ENCODE assay signal across 18 cellular contexts in genomic region chr6:127207591-127208120, GRCh38. TPM values are rescaled to one million over a fixed set of nuclear protein-coding genes. Genes with fewer than 3 reads are reported as not detected.
DNase-seq lines count a peak whose midpoint lies in the region; ATAC-seq and TF ChIP-seq lines count a peak whose summit lies in the region.
"Had no signal": no experiment of that assay in that cellular context is flagged by ENCODE, and none has a peak within 500 bp of the region (broad histone marks: within the 10 kb centered on the region; RNA-seq: fewer than 3 reads in every experiment).

No MANE protein-coding gene starts in this region.

- H4K20me1 ChIP-seq in GM23248 (ENCODE audit: insufficient read depth), result no peaks in the 10 kb centered on the region

- TF ChIP-seq CTCF in RWPE2 (IDR thresholded peaks at IDR 0.05; ENCODE audit: poor library complexity, severe bottlenecking) (no peak), MCF 10A (IDR thresholded peaks at IDR 0.05; ENCODE audit: unreplicated experiment) (no peak)

- H3F3A ChIP-seq in GM23248 (ENCODE audit: insufficient read depth), result peaks cover 31% of the 10 kb centered on the region

- intact Hi-C loops in MCF 10A (cut with micrococcal nuclease), result no loop called here

- in situ Hi-C loops in GM23248 (cut with MboI), result no loop called here

- H3K27ac ChIP-seq in GM23248, result peak overlapping the region; percentile 66
- no peak overlapping the region for H3K27ac ChIP-seq in RWPE2 (ENCODE audit: poor library complexity, severe bottlenecking)
- H3K27ac ChIP-seq: heart left ventricle, thoracic aorta had no signal

- no peak overlapping the region for H3K4me3 ChIP-seq in GM23248
- H3K4me3 ChIP-seq in RWPE2 (ENCODE audit: severe bottlenecking), result no peak overlapping the region
- no peak overlapping the region for H3K4me3 ChIP-seq in skeletal muscle satellite cell (ENCODE audit: low read length)
- H3K4me3 ChIP-seq: heart left ventricle, thoracic aorta had no signal

- WGBS in GM23248 (ENCODE audit: low coverage in 1 of 2, low lambda C conversion rate in 2 of 2, missing lambda C conversion rate in 2 of 2), 2 experiments, result 41 to 46% methylated on average over 4 of the region's 4 CpGs

- peaks cover 60% of the 10 kb centered on the region for H3K27me3 Mint-ChIP-seq in MCF 10A (ENCODE audit: insufficient read depth, unreplicated experiment)

- peak; percentile 35; the same call in 1 of the 3 replicates for ATAC-seq in RWPE2 (ENCODE audit: low read depth)
- ATAC-seq: heart left ventricle had no signal

- CTCF ChIA-PET in MCF 10A (lab: Yijun Ruan, JAX), result no interaction called here

- H3K9ac ChIP-seq in GM23248 (0 out of 2 replicates have a peak overlapping the region, but pooled peaks have one; percentile 18), skeletal muscle satellite cell (ENCODE audit: low read depth, low read length) (peak overlapping the region; percentile 74)

- DNase-seq in GM23248, result peak; percentile 78
- no peak for DNase-seq in RWPE2 (ENCODE audit: low spot score)
- DNase-seq in fibroblast of gingiva (ENCODE audit: low read depth), result peak; percentile 67
- DNase-seq in DMS153 (lab: John Stamatoyannopoulos, UW), result no peak
- DNase-seq in mucosa of gallbladder (ENCODE audit: low spot score), result no peak
- no peak for DNase-seq in MCF 10A (ENCODE audit: unreplicated experiment)
- DNase-seq: activated CD4-positive, alpha-beta T cell treated with anti-CD3 and anti-CD28 coated beads, Interleukin-2, amount 50 U/mL, for 1 hour; CD4-positive, CD25-positive, alpha-beta regulatory T cell; H7; heart left ventricle; islet precursor cell; NCI-H1436; NCI-H510A; retina had no signal

- no peak overlapping the region for H3K4me3 Mint-ChIP-seq in MCF 10A (ENCODE audit: unreplicated experiment)
- H3K4me3 Mint-ChIP-seq: activated naive CD8-positive, alpha-beta T cell; CD4-positive, CD25-positive, alpha-beta regulatory T cell; central memory CD8-positive, alpha-beta T cell had no signal

- H3K4me1 ChIP-seq in GM23248 (ENCODE audit: insufficient read depth), result peaks cover 28% of the 10 kb centered on the region
- peaks cover 8% of the 10 kb centered on the region for H3K4me1 ChIP-seq in RWPE2 (ENCODE audit: insufficient read depth, poor library complexity, severe bottlenecking)
- H3K4me1 ChIP-seq in skeletal muscle satellite cell (ENCODE audit: control insufficient read depth, insufficient read depth, low read length), result peaks cover 28% of the 10 kb centered on the region

- H3K9me2 ChIP-seq in GM23248 (ENCODE audit: insufficient read depth), result no peaks in the 10 kb centered on the region

- POLR2A ChIA-PET in MCF 10A (lab: Yijun Ruan, JAX), result no interaction called here

- H3K27ac Mint-ChIP-seq in MCF 10A (ENCODE audit: low read depth, unreplicated experiment), result no peak overlapping the region
- H3K27ac Mint-ChIP-seq: activated naive CD8-positive, alpha-beta T cell; CD4-positive, CD25-positive, alpha-beta regulatory T cell had no signal

- H3K36me3 ChIP-seq in GM23248 (ENCODE audit: low read depth) (no peaks in the 10 kb centered on the region), RWPE2 (ENCODE audit: low read depth) (no peaks in the 10 kb centered on the region), skeletal muscle satellite cell (ENCODE audit: insufficient read depth, low read length) (no peaks in the 10 kb centered on the region)
- H3K36me3 ChIP-seq: heart left ventricle, thoracic aorta had no signal

- no peaks in the 10 kb centered on the region for H3K27me3 ChIP-seq in GM23248 (replicated peaks; ENCODE audit: insufficient read depth)
- no peaks in the 10 kb centered on the region for H3K27me3 ChIP-seq in RWPE2 (ENCODE audit: insufficient read depth, poor library complexity, severe bottlenecking)
- H3K27me3 ChIP-seq in skeletal muscle satellite cell (ENCODE audit: control insufficient read depth, insufficient read depth, low read length), result no peaks in the 10 kb centered on the region
- H3K27me3 ChIP-seq: heart left ventricle had no signal

- BruUV-seq in MCF 10A (replicated peaks; lab: Mats Ljungman, UMichigan), result no TSS peak

- H2AFZ ChIP-seq in GM23248, result 0 out of 2 replicates have a peak overlapping the region, but pooled peaks have one; percentile 55

- H3K4me2 ChIP-seq in GM23248 (ENCODE audit: unreplicated experiment) (peak overlapping the region; percentile 80), skeletal muscle satellite cell (ENCODE audit: low read length) (peak overlapping the region; percentile 20)

- H3K9me3 ChIP-seq in GM23248 (ENCODE audit: low read depth) (no peaks in the 10 kb centered on the region), RWPE2 (ENCODE audit: severe bottlenecking) (no peaks in the 10 kb centered on the region), skeletal muscle satellite cell (replicated peaks; ENCODE audit: low read length) (no peaks in the 10 kb centered on the region)
- H3K9me3 ChIP-seq: heart left ventricle, thoracic aorta had no signal

- H3K36me3 Mint-ChIP-seq in MCF 10A (ENCODE audit: insufficient read depth, unreplicated experiment), result no peaks in the 10 kb centered on the region
- H3K36me3 Mint-ChIP-seq: activated naive CD8-positive, alpha-beta T cell; CD4-positive, CD25-positive, alpha-beta regulatory T cell had no signal

- H3K79me2 ChIP-seq in GM23248 (ENCODE audit: insufficient read depth), result no peaks in the 10 kb centered on the region

- no peaks in the 10 kb centered on the region for H3K9me3 Mint-ChIP-seq in MCF 10A (ENCODE audit: unreplicated experiment)
- H3K9me3 Mint-ChIP-seq: CD4-positive, CD25-positive, alpha-beta regulatory T cell; central memory CD8-positive, alpha-beta T cell had no signal

- H3K4me1 Mint-ChIP-seq in MCF 10A (ENCODE audit: insufficient read depth, unreplicated experiment), result no peaks in the 10 kb centered on the region
- H3K4me1 Mint-ChIP-seq: CD4-positive, CD25-positive, alpha-beta regulatory T cell; central memory CD8-positive, alpha-beta T cell had no signal

RNA-seq across cellular contexts. Expression of gene RNF146, which starts 59.0 kb away (rescaled TPM):
- total RNA-seq in GM23248 (2014; rRNA removed; shearing (Covaris generic)), result 32.6 and 46.3 TPM in 2 replicates
- 34.0 and 36.7 TPM in 2 replicates for polyA plus RNA-seq in GM23248 (2016; fragmentation: Nextera tagmentation; extraction: Ambion mirVana)
- total RNA-seq in skeletal muscle satellite cell (2012; rRNA removed), result 20.5 and 27.1 TPM in 2 replicates
- total RNA-seq in mucosa of gallbladder, result 41.5 TPM
- total RNA-seq in MCF 10A (2022), result 42.0 and 42.4 TPM in 2 replicates

Comparison
In these comparisons a context has a peak if more than half of its experiments do, and no peak if none do; other contexts are left out.
1. DNase-seq: peak in GM23248 (single experiment) and fibroblast of gingiva (single experiment); none in RWPE2 (single experiment), DMS153 (single experiment), mucosa of gallbladder (single experiment) and MCF 10A (single experiment).